In genomic region chr5:154205441-154206117, GRCh38 we compare ENCODE assay signal across 1 cellular context.
A peak's percentile ranks its signal among the peaks of the same experiment; 100 is the strongest.
TF ChIP-seq lines count a peak whose summit lies in the region.

No MANE protein-coding gene starts in this region.

TF ChIP-seq in HepG2, 621 proteins besides CTCF, POLR2A, EP300 and RAD21:
- TF ChIP-seq, protein P1, sequence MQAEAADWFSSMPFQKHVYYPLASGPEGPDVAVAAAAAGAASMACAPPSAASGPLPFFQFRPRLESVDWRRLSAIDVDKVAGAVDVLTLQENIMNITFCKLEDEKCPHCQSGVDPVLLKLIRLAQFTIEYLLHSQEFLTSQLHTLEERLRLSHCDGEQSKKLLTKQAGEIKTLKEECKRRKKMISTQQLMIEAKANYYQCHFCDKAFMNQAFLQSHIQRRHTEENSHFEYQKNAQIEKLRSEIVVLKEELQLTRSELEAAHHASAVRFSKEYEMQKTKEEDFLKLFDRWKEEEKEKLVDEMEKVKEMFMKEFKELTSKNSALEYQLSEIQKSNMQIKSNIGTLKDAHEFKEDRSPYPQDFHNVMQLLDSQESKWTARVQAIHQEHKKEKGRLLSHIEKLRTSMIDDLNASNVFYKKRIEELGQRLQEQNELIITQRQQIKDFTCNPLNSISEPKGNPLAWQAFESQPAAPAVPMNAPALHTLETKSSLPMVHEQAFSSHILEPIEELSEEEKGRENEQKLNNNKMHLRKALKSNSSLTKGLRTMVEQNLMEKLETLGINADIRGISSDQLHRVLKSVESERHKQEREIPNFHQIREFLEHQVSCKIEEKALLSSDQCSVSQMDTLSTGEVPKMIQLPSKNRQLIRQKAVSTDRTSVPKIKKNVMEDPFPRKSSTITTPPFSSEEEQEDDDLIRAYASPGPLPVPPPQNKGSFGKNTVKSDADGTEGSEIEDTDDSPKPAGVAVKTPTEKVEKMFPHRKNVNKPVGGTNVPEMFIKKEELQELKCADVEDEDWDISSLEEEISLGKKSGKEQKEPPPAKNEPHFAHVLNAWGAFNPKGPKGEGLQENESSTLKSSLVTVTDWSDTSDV (CRISPR knock-in tag; IDR thresholded peaks at IDR 0.05) = no peak
- TF ChIP-seq CEBPB (IDR thresholded peaks at IDR 0.05; ENCODE audit: borderline replicate concordance, low read depth, low read length) (peak; percentile 75), ATF7 (IDR thresholded peaks at IDR 0.05) (peak; percentile 70), ATF7 (CRISPR knock-in tag; IDR thresholded peaks at IDR 0.05) (no peak)
